ENCODE assay signal across 9 cellular contexts in genomic region chr22:38270091-38270972, GRCh38. TPM values are rescaled to one million over a fixed set of nuclear protein-coding genes. Genes with fewer than 3 reads are reported as not detected.
DNase-seq lines count a peak whose midpoint lies in the region; ATAC-seq and TF ChIP-seq lines count a peak whose summit lies in the region.
"Had no signal": no experiment of that assay in that cellular context is flagged by ENCODE, and none has a peak within 500 bp of the region (broad histone marks: within the 10 kb centered on the region; RNA-seq: fewer than 3 reads in every experiment).

No MANE protein-coding gene starts in this region.

- no peak for TF ChIP-seq POLR2A in gastroesophageal sphincter (IDR thresholded peaks at IDR 0.05)

- H3K27me3 ChIP-seq in gastroesophageal sphincter (no peaks in the 10 kb centered on the region), skeletal muscle tissue (ENCODE audit: control insufficient read depth in 3 of 3, insufficient read depth in 3 of 3, low read length in 3 of 3) (no peaks in the 10 kb centered on the region)

- H3K9me3 ChIP-seq in gastroesophageal sphincter (no peaks in the 10 kb centered on the region), skeletal muscle tissue (ENCODE audit: control insufficient read depth in 3 of 3, low read length in 3 of 3) (no peaks in the 10 kb centered on the region)

- ATAC-seq in gastroesophageal sphincter (no peak), GM18519 (IDR thresholded peaks at IDR 0.05; ENCODE audit: low FRiP score, unreplicated experiment) (no peak), GM19467 (IDR thresholded peaks at IDR 0.05; ENCODE audit: unreplicated experiment) (no peak)

- TF ChIP-seq EP300 in gastroesophageal sphincter (IDR thresholded peaks at IDR 0.05) = no peak

- peak; percentile 42 for DNase-seq in G401 (ENCODE audit: low spot score)
- DNase-seq in NCI-H1092 (lab: John Stamatoyannopoulos, UW) = no peak
- no peak for DNase-seq in CD1c-positive myeloid dendritic cell (ENCODE audit: extremely low spot score)
- DNase-seq: NCI-H1694 treated with DMSO at 0.1 percent for 48 hours had no signal

- in situ Hi-C loops in G401 (cut with HindIII; ENCODE audit: low sequenced_read_pairs) = loop anchor here (25.0 kb wide), 1 partner anchor 158 kb away; the partner anchor contains the start of gene BAIAP2L2

- H3K36me3 ChIP-seq in gastroesophageal sphincter (no peaks in the 10 kb centered on the region), skeletal muscle tissue (ENCODE audit: control insufficient read depth in 3 of 3, insufficient read depth in 3 of 3, low read length in 3 of 3) (no peaks in the 10 kb centered on the region)

- peaks cover 0 to 84% (median 42%) of the 10 kb centered on the region in 3 donors for H3K4me1 ChIP-seq in gastroesophageal sphincter
- peaks cover 52 to 73% (median 57%) of the 10 kb centered on the region in 3 donors for H3K4me1 ChIP-seq in skeletal muscle tissue (ENCODE audit: control insufficient read depth in 3 of 3, insufficient read depth in 3 of 3, low read length in 3 of 3)

- WGBS in gastroesophageal sphincter (ENCODE audit: low coverage in 1 of 2), 2 donors = 57 to 83% methylated on average over 2 to 7 of the region's 13 CpGs

- H3K4me3 ChIP-seq in WI38 (ENCODE audit: low read depth, low read length) = peak overlapping the region; percentile 30
- peak overlapping the region in 1 of 2 donors; percentile 98 for H3K4me3 ChIP-seq in gastroesophageal sphincter
- peak overlapping the region in 1 of 3 donors; percentile 38 for H3K4me3 ChIP-seq in skeletal muscle tissue (ENCODE audit: low read length in 3 of 3)

- TF ChIP-seq CTCF in WI38 (IDR thresholded peaks at IDR 0.05; ENCODE audit: low read depth, low read length) = no peak
- no peak for TF ChIP-seq CTCF in gastroesophageal sphincter (IDR thresholded peaks at IDR 0.05)

- H3K27ac ChIP-seq in gastroesophageal sphincter (peak overlapping the region in 3 of 4 donors; percentile 62 to 98 (median 95)), skeletal muscle tissue (ENCODE audit: low read depth, low read length) (peak overlapping the region; percentile 96)

- peak overlapping the region; percentile 15 to 90 (median 45) for H3K9ac ChIP-seq in skeletal muscle tissue (ENCODE audit: low read depth in 1 of 3, low read length in 3 of 3)

RNA-seq across cellular contexts. Expression of gene TMEM184B, which starts 2.5 kb away (rescaled TPM):
- total RNA-seq in G401 (2014; rRNA removed; shearing (Covaris generic)) = 16.2 and 20.5 TPM in 2 replicates
- 100 to 1,000 TPM in 1 of 4 donors, 10 to 100 TPM in 3; 52.0 to 108 (median 64.9) TPM for total RNA-seq in gastroesophageal sphincter
- total RNA-seq in skeletal muscle tissue = 11.0 TPM

RNA-seq across cellular contexts. Expression of gene CSNK1E, which starts 46.9 kb away (rescaled TPM):
- 94.4 and 129 TPM in 2 replicates for total RNA-seq in G401 (2014; rRNA removed; shearing (Covaris generic))
- total RNA-seq in gastroesophageal sphincter = 10 to 100 TPM; 70.3 to 90.3 (median 80.0) TPM
- total RNA-seq in skeletal muscle tissue = 71.0 TPM
